Comparison of ENCODE assay signal across 8 cellular contexts in genomic region chr7:139618482-139619366, GRCh38.
DNase-seq lines count a peak whose midpoint lies in the region; ATAC-seq and TF ChIP-seq lines count a peak whose summit lies in the region.

No MANE protein-coding gene starts in this region.

- TF ChIP-seq CTCF in DND-41 (IDR thresholded peaks at IDR 0.05; ENCODE audit: borderline replicate concordance, extremely low read depth, low read length, poor library complexity, severe bottlenecking) (peak; percentile 68), WTC11 (IDR thresholded peaks at IDR 0.05) (peak; percentile 44; the same call in 1 of the 2 replicates), epithelial cell of proximal tubule (conservative IDR thresholded peaks at IDR 0.05; ENCODE audit: low read depth, low read length) (peak; percentile 72), neural progenitor cell (IDR thresholded peaks at IDR 0.05) (peak; percentile 60)

- peaks cover 12% of the 10 kb centered on the region for H3K4me1 Mint-ChIP-seq in WTC11
- H3K4me1 Mint-ChIP-seq in neural progenitor cell, result peaks cover 8% of the 10 kb centered on the region

- H3K79me2 ChIP-seq in DND-41 (ENCODE audit: insufficient read depth, low read length) (no peaks in the 10 kb centered on the region), neural progenitor cell (ENCODE audit: low read depth) (no peaks in the 10 kb centered on the region)

- H3K4me2 ChIP-seq in DND-41 (ENCODE audit: insufficient read depth, low read length) (no peak overlapping the region), neural progenitor cell (no peak overlapping the region)

- no peaks in the 10 kb centered on the region for H3K9me3 ChIP-seq in DND-41 (ENCODE audit: insufficient read depth, low read length, severe bottlenecking)
- no peaks in the 10 kb centered on the region for H3K9me3 ChIP-seq in neural progenitor cell (ENCODE audit: low read depth)

- no peaks in the 10 kb centered on the region for H4K20me1 ChIP-seq in DND-41 (ENCODE audit: insufficient read depth, low read length)
- peaks cover 2% of the 10 kb centered on the region for H4K20me1 ChIP-seq in neural progenitor cell (ENCODE audit: low read depth)

- H3K4me3 ChIP-seq in DND-41 (ENCODE audit: low read depth in 1 of 2, low read length in 2 of 2) (no peak overlapping the region), epithelial cell of proximal tubule (ENCODE audit: low read depth, low read length) (no peak overlapping the region), neural progenitor cell (no peak overlapping the region)

- H3K9me3 Mint-ChIP-seq in WTC11, result no peaks in the 10 kb centered on the region
- no peaks in the 10 kb centered on the region for H3K9me3 Mint-ChIP-seq in neural progenitor cell

- H3K4me3 Mint-ChIP-seq in WTC11, result no peak overlapping the region
- H3K4me3 Mint-ChIP-seq in neural progenitor cell, result no peak overlapping the region

- H3K27ac Mint-ChIP-seq in WTC11 (no peak overlapping the region), neural progenitor cell (no peak overlapping the region)

- no peak overlapping the region for H2AFZ ChIP-seq in DND-41 (ENCODE audit: low read depth, low read length)
- no peak overlapping the region for H2AFZ ChIP-seq in neural progenitor cell (replicated peaks)

- POLR2A ChIA-PET in WTC11 (lab: Charles Lee), result interaction anchor here (1.2 kb wide), 1 partner anchor 14 kb away, joined by 3 read pairs; no protein-coding TSS in a partner anchor

- H3K27me3 Mint-ChIP-seq in WTC11 (ENCODE audit: low read depth), result no peaks in the 10 kb centered on the region
- no peaks in the 10 kb centered on the region for H3K27me3 Mint-ChIP-seq in neural progenitor cell (ENCODE audit: insufficient read depth, low read depth)

- H3K27me3 ChIP-seq in DND-41 (ENCODE audit: insufficient read depth, low read length, poor library complexity), result no peaks in the 10 kb centered on the region
- H3K27me3 ChIP-seq in neural progenitor cell, result no peaks in the 10 kb centered on the region

- TF ChIP-seq EP300 in Ishikawa (IDR thresholded peaks at IDR 0.05; ENCODE audit: borderline replicate concordance), result no peak

- DNase-seq in DND-41 (peak; percentile 63), WTC11 (ENCODE audit: low spot score) (peak; percentile 64), epithelial cell of proximal tubule (ENCODE audit: low read depth) (no peak), neural progenitor cell (ENCODE audit: low spot score) (peak; percentile 61)

- H3K36me3 ChIP-seq in DND-41 (ENCODE audit: insufficient read depth, low read length), result 0 out of 2 replicates have a peak, but pooled peaks cover 4% of the 10 kb centered on the region
- no peaks in the 10 kb centered on the region for H3K36me3 ChIP-seq in neural progenitor cell

- CTCF ChIA-PET in WTC11 (lab: Charles Lee), result interaction anchor here (0.5 to 3.4 kb wide), 55 partner anchors 8 to 708 kb away, joined by 3 to 72 read pairs (median 4); partner anchors contain the start of gene KLRG2

- H3K36me3 Mint-ChIP-seq in WTC11 (no peaks in the 10 kb centered on the region), neural progenitor cell (peaks cover 16% of the 10 kb centered on the region)

- H3K4me1 ChIP-seq in DND-41 (ENCODE audit: insufficient read depth, low read length) (peaks cover 5% of the 10 kb centered on the region), neural progenitor cell (peaks cover 12% of the 10 kb centered on the region)

- H3K9ac ChIP-seq in DND-41 (ENCODE audit: low read depth, low read length), result no peak overlapping the region
- no peak overlapping the region for H3K9ac ChIP-seq in neural progenitor cell

- ATAC-seq in DND-41 (ENCODE audit: insufficient read depth, low read depth) (peak; percentile 64), WTC11 (peak; percentile 23), HG02588 (IDR thresholded peaks at IDR 0.05; ENCODE audit: unreplicated experiment) (no peak), HG02642 (IDR thresholded peaks at IDR 0.05; ENCODE audit: poor library complexity, unreplicated experiment) (no peak), HG03521 (IDR thresholded peaks at IDR 0.05; ENCODE audit: unreplicated experiment) (no peak)

- TF ChIP-seq RAD21 in Ishikawa (IDR thresholded peaks at IDR 0.05; ENCODE audit: low read depth), result peak; percentile 57

- peaks cover 16% of the 10 kb centered on the region for H3F3A ChIP-seq in neural progenitor cell (ENCODE audit: low read depth)

- H3K27ac ChIP-seq in DND-41 (ENCODE audit: low read length) (no peak overlapping the region), neural progenitor cell (no peak overlapping the region)

TF ChIP-seq in Ishikawa, 13 proteins besides CTCF, POLR2A, EP300 and RAD21 (continues in another document):
- TF ChIP-seq TAF1 (IDR thresholded peaks at IDR 0.05; ENCODE audit: low read depth) (no peak), MAX (IDR thresholded peaks at IDR 0.05) (no peak), FOXM1 (IDR thresholded peaks at IDR 0.05; ENCODE audit: borderline replicate concordance, low read depth) (no peak), REST (IDR thresholded peaks at IDR 0.05; ENCODE audit: low read depth) (no peak), ZBTB7A (IDR thresholded peaks at IDR 0.05; ENCODE audit: low read depth) (no peak), TCF12 (IDR thresholded peaks at IDR 0.05; ENCODE audit: low read depth) (no peak), TEAD4 (IDR thresholded peaks at IDR 0.05) (no peak), EGR1 (IDR thresholded peaks at IDR 0.05) (no peak), YY1 (IDR thresholded peaks at IDR 0.05; ENCODE audit: low read depth) (no peak)

TF ChIP-seq in WTC11, 78 proteins besides CTCF, POLR2A, EP300 and RAD21:
- TF ChIP-seq TEAD4 (CRISPR knock-in tag; IDR thresholded peaks at IDR 0.05), result no peak
- no peak for TF ChIP-seq FOXP4 (CRISPR knock-in tag; IDR thresholded peaks at IDR 0.05)
- no peak for TF ChIP-seq CDX4 (CRISPR knock-in tag; IDR thresholded peaks at IDR 0.05; ENCODE audit: borderline replicate concordance)
- no peak for TF ChIP-seq MYBL2 (CRISPR knock-in tag; IDR thresholded peaks at IDR 0.05)
- no peak for TF ChIP-seq NFYB (CRISPR knock-in tag; conservative IDR thresholded peaks at IDR 0.05; ENCODE audit: low read depth)
- TF ChIP-seq GTF2I (CRISPR knock-in tag; conservative IDR thresholded peaks at IDR 0.05), result no peak
- no peak for TF ChIP-seq FOXP1 (CRISPR knock-in tag; IDR thresholded peaks at IDR 0.05; ENCODE audit: borderline replicate concordance)
- TF ChIP-seq JUN (CRISPR knock-in tag; IDR thresholded peaks at IDR 0.05), result no peak

Comparison
In these comparisons a context has a peak if more than half of its experiments do, and no peak if none do; other contexts are left out.
1. ATAC-seq: peak in DND-41 (single experiment) and WTC11 (single experiment); none in HG02588 (single experiment), HG02642 (single experiment) and HG03521 (single experiment).
2. Peak in every context shown above with its lines, with median percentiles within 50 percentile points of each other: CTCF ChIP-seq.